8 cellular contexts compared by ENCODE assay signal in genomic region chr5:159915913-159916840, GRCh38. TPM values are rescaled to one million over a fixed set of nuclear protein-coding genes. Genes with fewer than 3 reads are reported as not detected.
DNase-seq lines count a peak whose midpoint lies in the region; ATAC-seq and TF ChIP-seq lines count a peak whose summit lies in the region.

Gene ADRA1B (plus strand): TSS chr5:159916482. CDS start chr5:159916906, 424 bp downstream.

- intact Hi-C loops in cardiac septum (cut with DNase I), result loop anchor here (2.0 to 5.0 kb wide), 3 partner anchors 139 to 471 kb away; no protein-coding TSS in a partner anchor
- intact Hi-C loops in posterior cingulate gyrus (cut with DNase I), result loop anchor here (1.0 to 5.0 kb wide), 3 partner anchors 472 to 629 kb away; partner anchors contain the start of gene IL12B
- intact Hi-C loops in uterus (cut with DNase I; ENCODE audit: low total_unique reads), result loop anchor here (10.0 kb wide), 3 partner anchors 141 to 471 kb away; no protein-coding TSS in a partner anchor

- CTCF ChIA-PET in HEK293T (lab: Yijun Ruan, JAX), result interaction anchor here (0.7 to 1.0 kb wide), 2 partner anchors 9 to 189 kb away, joined by 3 read pairs; no protein-coding TSS in a partner anchor

- peak; percentile 53 to 91 (median 84) for TF ChIP-seq CTCF in uterus (IDR thresholded peaks at IDR 0.05)

- H3K36me3 ChIP-seq in uterus, result no peaks in the 10 kb centered on the region

- POLR2A ChIA-PET in HEK293T (lab: Yijun Ruan, JAX), result interaction anchor here (1.2 kb wide), 1 partner anchor 61 kb away, joined by 3 read pairs; no protein-coding TSS in a partner anchor

- peak within 1 kb of the TSS; percentile 35 to 79 for H3K27ac ChIP-seq in uterus

- ATAC-seq in activated naive CD4-positive, alpha-beta T cell treated with anti-CD3 and anti-CD28 coated beads, Interleukin-2, amount 50 U/mL, for 72 hours, result peak; percentile 82 to 96

- H3K9me3 Mint-ChIP-seq in activated naive CD4-positive, alpha-beta T cell treated with anti-CD3 and anti-CD28 coated beads, Interleukin-2, amount 50 U/mL, for 72 hours, result no peaks in the 10 kb centered on the region

- H3K9me3 ChIP-seq in uterus, result no peaks in the 10 kb centered on the region

- no peaks in the 10 kb centered on the region for H3K4me1 ChIP-seq in uterus

- DNase-seq in DMS53 (lab: John Stamatoyannopoulos, UW) (peak; percentile 86), HEK293T (ENCODE audit: extremely low spot score) (peak; percentile 82), cardiac septum (ENCODE audit: low spot score) (peak; percentile 84), posterior cingulate gyrus (peak; percentile 49 to 94 (median 68)), uterus (peak; percentile 73 to 82), NCI-H146 treated with DMSO at 0.1 percent for 48 hours (lab: John Stamatoyannopoulos, UW; ENCODE audit: unreplicated experiment) (no peak)
- DNase-seq in activated naive CD4-positive, alpha-beta T cell treated with anti-CD3 and anti-CD28 coated beads, Interleukin-2, amount 50 U/mL, for 72 hours (ENCODE audit: low spot score in 2 of 2), result peak in 1 of 2 donors; percentile 54

- peak in 1 of 2 donors; percentile 23 for TF ChIP-seq POLR2A in uterus (IDR thresholded peaks at IDR 0.05)

- no peak within 1 kb of the TSS for H3K27ac Mint-ChIP-seq in activated naive CD4-positive, alpha-beta T cell treated with anti-CD3 and anti-CD28 coated beads, Interleukin-2, amount 50 U/mL, for 72 hours

- no peaks in the 10 kb centered on the region for H3K27me3 ChIP-seq in uterus

- H3K36me3 Mint-ChIP-seq in activated naive CD4-positive, alpha-beta T cell treated with anti-CD3 and anti-CD28 coated beads, Interleukin-2, amount 50 U/mL, for 72 hours, result peaks cover 0 to 5% of the 10 kb centered on the region in 2 donors

- H3K4me3 ChIP-seq in uterus, result peak within 1 kb of the TSS; percentile 20 to 47

TF ChIP-seq in HEK293T, 16 proteins besides CTCF, POLR2A, EP300 and RAD21:
- TF ChIP-seq FOXA1 (IDR thresholded peaks at IDR 0.05) (no peak), SUZ12 (IDR thresholded peaks at IDR 0.05) (no peak), HDGF (IDR thresholded peaks at IDR 0.05; ENCODE audit: borderline replicate concordance) (no peak), LEF1 (IDR thresholded peaks at IDR 0.05; ENCODE audit: borderline replicate concordance) (no peak), ZNF384 (IDR thresholded peaks at IDR 0.05) (no peak), PKNOX1 (IDR thresholded peaks at IDR 0.05) (no peak), SP1 (IDR thresholded peaks at IDR 0.05) (no peak), ELF4 (IDR thresholded peaks at IDR 0.05) (no peak), L3MBTL2 (conservative IDR thresholded peaks at IDR 0.05) (no peak), NFRKB (IDR thresholded peaks at IDR 0.05) (no peak)
TF ChIP-seq in HEK293T: peak in this region for 0.

TF ChIP-seq in PFSK-1, 5 proteins besides CTCF, POLR2A, EP300 and RAD21:
- TF ChIP-seq FOXP2 (optimal IDR thresholded peaks at IDR 0.05; ENCODE audit: borderline replicate concordance, extremely low read depth, extremely low read length, insufficient read depth) (peak; percentile 74), POLR2AphosphoS5 (IDR thresholded peaks at IDR 0.05; ENCODE audit: low read depth, low read length) (no peak)

RNA-seq across cellular contexts. Expression of gene ADRA1B, which starts in this region (rescaled TPM):
- polyA plus RNA-seq in PFSK-1 (2012; ENCODE audit: insufficient read length, low read depth), result 13.2 TPM
- not detected for total RNA-seq in activated naive CD4-positive, alpha-beta T cell treated with anti-CD3 and anti-CD28 coated beads, Interleukin-2, amount 50 U/mL, for 72 hours
- total RNA-seq in cardiac septum, result 4.9 TPM
- 1 to 10 TPM in 2 of 4 donors, under 1 TPM in 1, not detected in 1; under 0.01 to 5.2 (median 1.2) TPM for total RNA-seq in uterus

Comparison
In these comparisons a context has a peak if more than half of its experiments do, and no peak if none do; other contexts are left out.
1. Peak in ATAC-seq in activated naive CD4-positive, alpha-beta T cell treated with anti-CD3 and anti-CD28 coated beads, Interleukin-2, amount 50 U/mL, for 72 hours; RNA of the gene not detected or under 1 TPM.